In genomic region chr16:85571813-85572619, GRCh38 we compare ENCODE assay signal across 11 cellular contexts. TPM values are rescaled to one million over a fixed set of nuclear protein-coding genes. Genes with fewer than 3 reads are reported as not detected.
DNase-seq lines count a peak whose midpoint lies in the region; ATAC-seq and TF ChIP-seq lines count a peak whose summit lies in the region.
"Had no signal": no experiment of that assay in that cellular context is flagged by ENCODE, and none has a peak within 500 bp of the region (broad histone marks: within the 10 kb centered on the region; RNA-seq: fewer than 3 reads in every experiment).

No MANE protein-coding gene starts in this region.

- 100% methylated on average over 4 of the region's 10 CpGs for WGBS in trophoblast cell (ENCODE audit: extremely low coverage, insufficient coverage, insufficient read length)

- H3K18ac ChIP-seq in trophoblast cell (ENCODE audit: low read length) = peak overlapping the region; percentile 12

- H3K79me1 ChIP-seq in trophoblast cell (ENCODE audit: low read length) = peaks cover 3% of the 10 kb centered on the region

- no peak overlapping the region for H2BK120ac ChIP-seq in trophoblast cell (ENCODE audit: insufficient read depth, low read length, poor library complexity)

- no peak overlapping the region for H3K23ac ChIP-seq in trophoblast cell (ENCODE audit: low read length)

- peak overlapping the region; percentile 10 for H3K4me3 ChIP-seq in trophoblast cell (ENCODE audit: low read depth, low read length)
- H3K4me3 ChIP-seq: psoas muscle had no signal

- in situ Hi-C loops in GM13977 (cut with MboI; ENCODE audit: low pct_unique_long_range_greater_than_20kb, low sequenced_read_pairs, unreplicated experiment) (no loop called here), KBM-7 (cut with MboI; ENCODE audit: low pct_unique_long_range_greater_than_20kb, low sequenced_read_pairs) (no loop called here)

- H3K36me3 Mint-ChIP-seq in activated CD8-positive, alpha-beta T cell treated with anti-CD3 and anti-CD28 coated beads for 36 hours (ENCODE audit: low read depth) = peaks cover 17% of the 10 kb centered on the region

- no peak overlapping the region for H2AK5ac ChIP-seq in trophoblast cell (ENCODE audit: low read length)

- no peak overlapping the region for H3K27ac ChIP-seq in trophoblast cell (ENCODE audit: low read depth, low read length)
- H3K27ac ChIP-seq: psoas muscle had no signal

- CTCF ChIA-PET in activated CD8-positive, alpha-beta T cell treated with anti-CD3 and anti-CD28 coated beads for 36 hours (lab: Charles Lee) = interaction anchor here (0.7 to 1.6 kb wide), 3 partner anchors 9 to 44 kb away, joined by 3 to 6 read pairs (median 3); no protein-coding TSS in a partner anchor

- H2BK12ac ChIP-seq in trophoblast cell (ENCODE audit: low read length) = no peak overlapping the region

- H3K27me3 Mint-ChIP-seq in activated CD8-positive, alpha-beta T cell treated with anti-CD3 and anti-CD28 coated beads for 36 hours = no peaks in the 10 kb centered on the region

- H2AFZ ChIP-seq in trophoblast cell (ENCODE audit: insufficient read depth, low read length, poor library complexity) = no peak overlapping the region

- no peak for TF ChIP-seq CTCF in GM13977 (IDR thresholded peaks at IDR 0.05; ENCODE audit: extremely low read depth, insufficient read depth, missing control alignments)
- TF ChIP-seq CTCF in activated CD8-positive, alpha-beta T cell treated with anti-CD3 and anti-CD28 coated beads for 36 hours (IDR thresholded peaks at IDR 0.05) = no peak

- no peak overlapping the region for H3K9ac ChIP-seq in trophoblast cell (ENCODE audit: low read length)

- no peak overlapping the region for H3K4me2 ChIP-seq in trophoblast cell (ENCODE audit: low read length)

- H3K79me2 ChIP-seq in trophoblast cell (ENCODE audit: control insufficient read depth, insufficient read depth, low read length, poor library complexity) = peaks cover 5% of the 10 kb centered on the region

- peak; percentile 66 for DNase-seq in GM13977 (ENCODE audit: low spot score)
- DNase-seq in KBM-7 = peak; percentile 97
- peak; percentile 45 for DNase-seq in activated CD8-positive, alpha-beta T cell treated with anti-CD3 and anti-CD28 coated beads for 36 hours
- no peak for DNase-seq in trophoblast cell
- DNase-seq in RKO (ENCODE audit: low spot score) = no peak
- DNase-seq in NCI-H2196 treated with DMSO at 0.1 percent for 48 hours (lab: John Stamatoyannopoulos, UW; ENCODE audit: unreplicated experiment) = no peak
- no peak for DNase-seq in effector CD4-positive, alpha-beta T cell
- DNase-seq in NCI-H128 (lab: John Stamatoyannopoulos, UW; ENCODE audit: unreplicated experiment) = no peak
- DNase-seq: central memory CD4-positive, alpha-beta T cell; psoas muscle had no signal

- H3K9me3 ChIP-seq in trophoblast cell (ENCODE audit: insufficient read depth, low read depth, low read length) = peaks cover 6% of the 10 kb centered on the region
- H3K9me3 ChIP-seq: psoas muscle had no signal

- peaks cover 16 to 24% of the 10 kb centered on the region in 2 experiments for H3K4me1 ChIP-seq in trophoblast cell (ENCODE audit: control insufficient read depth in 1 of 2, insufficient read depth in 2 of 2, low read length in 2 of 2)

- peak overlapping the region; percentile 89 for H3K27ac Mint-ChIP-seq in activated CD8-positive, alpha-beta T cell treated with anti-CD3 and anti-CD28 coated beads for 36 hours

- H4K8ac ChIP-seq in trophoblast cell (ENCODE audit: low read depth, low read length) = no peak overlapping the region

- peak overlapping the region; percentile 4 for H3K4me3 Mint-ChIP-seq in activated CD8-positive, alpha-beta T cell treated with anti-CD3 and anti-CD28 coated beads for 36 hours

- H3K9me3 Mint-ChIP-seq in activated CD8-positive, alpha-beta T cell treated with anti-CD3 and anti-CD28 coated beads for 36 hours = peaks cover 8% of the 10 kb centered on the region

- ATAC-seq in activated CD8-positive, alpha-beta T cell treated with anti-CD3 and anti-CD28 coated beads for 36 hours = no peak
- ATAC-seq: HCT116, psoas muscle had no signal

- POLR2A ChIA-PET in activated CD8-positive, alpha-beta T cell treated with anti-CD3 and anti-CD28 coated beads for 36 hours (lab: Charles Lee) = interaction anchor here (1.0 to 1.5 kb wide), 2 partner anchors 10 to 17 kb away, joined by 3 to 6 read pairs; no protein-coding TSS in a partner anchor

- no peak overlapping the region for H4K91ac ChIP-seq in trophoblast cell (ENCODE audit: low read depth, low read length)

- H3K4me1 Mint-ChIP-seq in activated CD8-positive, alpha-beta T cell treated with anti-CD3 and anti-CD28 coated beads for 36 hours (ENCODE audit: low read depth) = peaks cover 62% of the 10 kb centered on the region

- H3K14ac ChIP-seq in trophoblast cell (ENCODE audit: low read length) = no peak overlapping the region

- intact Hi-C loops in activated CD8-positive, alpha-beta T cell treated with anti-CD3 and anti-CD28 coated beads for 36 hours (cut with micrococcal nuclease) = no loop called here

- H3K4ac ChIP-seq in trophoblast cell (ENCODE audit: low read depth, low read length) = no peak overlapping the region

- peaks cover 8 to 14% of the 10 kb centered on the region in 2 experiments for H3K36me3 ChIP-seq in trophoblast cell (ENCODE audit: control insufficient read depth in 1 of 2, insufficient read depth in 2 of 2, low read length in 2 of 2)

- H2BK5ac ChIP-seq in trophoblast cell (ENCODE audit: low read depth, low read length, poor library complexity) = no peak overlapping the region

- H3K27me3 ChIP-seq in trophoblast cell (ENCODE audit: insufficient read depth, low read length) = no peaks in the 10 kb centered on the region

- no peak overlapping the region for H4K12ac ChIP-seq in trophoblast cell (ENCODE audit: low read depth, low read length)

RNA-seq across cellular contexts. Expression of gene GSE1, which starts 41.1 kb away (rescaled TPM):
- 10 to 100 TPM; 33.6 to 34.5 TPM for total RNA-seq in activated CD8-positive, alpha-beta T cell treated with anti-CD3 and anti-CD28 coated beads for 36 hours
- 175 and 188 TPM in 2 replicates for polyA plus RNA-seq in trophoblast cell (2013)

Comparison
In these comparisons a context has a peak if more than half of its experiments do, and no peak if none do; other contexts are left out.
1. DNase-seq: peak in GM13977 (single experiment), KBM-7 (single experiment) and activated CD8-positive, alpha-beta T cell treated with anti-CD3 and anti-CD28 coated beads for 36 hours (single experiment); none in trophoblast cell (0 of 2), RKO (single experiment), NCI-H2196 treated with DMSO at 0.1 percent for 48 hours (single experiment), effector CD4-positive, alpha-beta T cell (single experiment) and NCI-H128 (single experiment).